26 cellular contexts compared by ENCODE assay signal in genomic region chr3:121924734-121925133, GRCh38.
"Had no signal": no experiment of that assay in that cellular context is flagged by ENCODE, and none has a peak within 500 bp of the region (broad histone marks: within the 10 kb centered on the region; RNA-seq: fewer than 3 reads in every experiment).

No MANE protein-coding gene starts in this region.

- H3K27ac Mint-ChIP-seq: dendritic cell treated with granulocyte-macrophage colony-stimulating factor and Interleukin-4, amounts not matched to agents 40 ng/mL and 50 ng/mL, for 4 days; naive thymus-derived CD8-positive, alpha-beta T cell; nephron progenitor cell; stimulated activated naive CD8-positive, alpha-beta T cell treated with anti-CD3 and anti-CD28 coated beads, Interleukin-15, Interleukin-2, amounts not matched to agents 100 ng/mL and 50 ng/mL, for 24 hours had no signal

- H3K4me3 ChIP-seq: colonic mucosa, esophagus muscularis mucosa, gastroesophageal sphincter, heart left ventricle, left lung, psoas muscle, sigmoid colon, spleen, thoracic aorta, tibial nerve, upper lobe of left lung had no signal

- ATAC-seq: foreskin keratinocyte; gastroesophageal sphincter; heart left ventricle; left cardiac atrium; naive thymus-derived CD8-positive, alpha-beta T cell; psoas muscle; right cardiac atrium; stimulated activated naive B cell treated with anti-CD40 and anti-IgM and Interleukin-4, amounts not matched to agents 10 μg/mL and 1 μg/mL and 100 μg/mL, for 72 hours had no signal

- H3K4me1 Mint-ChIP-seq: naive thymus-derived CD8-positive, alpha-beta T cell; nephron progenitor cell had no signal

- H3K9me3 Mint-ChIP-seq: dendritic cell treated with granulocyte-macrophage colony-stimulating factor and Interleukin-4, amounts not matched to agents 40 ng/mL and 50 ng/mL, for 4 days had no signal

- H3K27ac ChIP-seq: colonic mucosa, esophagus muscularis mucosa, foreskin keratinocyte, gastroesophageal sphincter, heart left ventricle, left lung, psoas muscle, sigmoid colon, spleen, thoracic aorta, tibial nerve, upper lobe of left lung had no signal

- H3K9me3 ChIP-seq: colonic mucosa, esophagus muscularis mucosa, gastroesophageal sphincter, heart left ventricle, left lung, psoas muscle, sigmoid colon, spleen, thoracic aorta, tibial nerve, upper lobe of left lung had no signal

- FAIRE-seq: endothelial cell of umbilical vein, islet of Langerhans, urothelium cell line had no signal

- H3K4me1 ChIP-seq: colonic mucosa, esophagus muscularis mucosa, foreskin keratinocyte, gastroesophageal sphincter, heart left ventricle, left lung, psoas muscle, sigmoid colon, spleen, tibial nerve, upper lobe of left lung had no signal

- H3K27me3 Mint-ChIP-seq: dendritic cell treated with granulocyte-macrophage colony-stimulating factor and Interleukin-4, amounts not matched to agents 40 ng/mL and 50 ng/mL, for 4 days; naive thymus-derived CD8-positive, alpha-beta T cell; stimulated activated naive B cell treated with anti-CD40 and anti-IgM and Interleukin-4, amounts not matched to agents 10 μg/mL and 1 μg/mL and 100 μg/mL, for 72 hours; stimulated activated naive CD8-positive, alpha-beta T cell treated with anti-CD3 and anti-CD28 coated beads, Interleukin-15, Interleukin-2, amounts not matched to agents 100 ng/mL and 50 ng/mL, for 24 hours had no signal

- H3K27me3 ChIP-seq: colonic mucosa, esophagus muscularis mucosa, foreskin keratinocyte, gastroesophageal sphincter, heart left ventricle, left lung, sigmoid colon, spleen, tibial nerve, upper lobe of left lung had no signal

- DNase-seq: colonic mucosa; effector CD8-positive, alpha-beta T cell; foreskin keratinocyte; heart left ventricle; hippocampal formation; left cardiac atrium; left lung; naive thymus-derived CD8-positive, alpha-beta T cell; nephron progenitor cell; nucleus accumbens; psoas muscle; right cardiac atrium; sigmoid colon; spleen; stimulated activated CD4-positive, alpha-beta T cell treated with anti-CD3 and anti-CD28 coated beads, Interleukin-2, amount 100 ng/mL, for 48 hours; stimulated activated naive B cell treated with anti-CD40 and anti-IgM and Interleukin-4, amounts not matched to agents 10 μg/mL and 1 μg/mL and 100 μg/mL, for 72 hours; upper lobe of left lung had no signal

- H3K4me3 Mint-ChIP-seq: dendritic cell treated with granulocyte-macrophage colony-stimulating factor and Interleukin-4, amounts not matched to agents 40 ng/mL and 50 ng/mL, for 4 days; naive thymus-derived CD8-positive, alpha-beta T cell; nephron progenitor cell; stimulated activated naive B cell treated with anti-CD40 and anti-IgM and Interleukin-4, amounts not matched to agents 10 μg/mL and 1 μg/mL and 100 μg/mL, for 72 hours; stimulated activated naive CD8-positive, alpha-beta T cell treated with anti-CD3 and anti-CD28 coated beads, Interleukin-15, Interleukin-2, amounts not matched to agents 100 ng/mL and 50 ng/mL, for 24 hours had no signal

- H3K36me3 ChIP-seq: colonic mucosa, sigmoid colon, thoracic aorta had no signal
